1 cellular context compared by ENCODE assay signal in the genomic region with DNA sequence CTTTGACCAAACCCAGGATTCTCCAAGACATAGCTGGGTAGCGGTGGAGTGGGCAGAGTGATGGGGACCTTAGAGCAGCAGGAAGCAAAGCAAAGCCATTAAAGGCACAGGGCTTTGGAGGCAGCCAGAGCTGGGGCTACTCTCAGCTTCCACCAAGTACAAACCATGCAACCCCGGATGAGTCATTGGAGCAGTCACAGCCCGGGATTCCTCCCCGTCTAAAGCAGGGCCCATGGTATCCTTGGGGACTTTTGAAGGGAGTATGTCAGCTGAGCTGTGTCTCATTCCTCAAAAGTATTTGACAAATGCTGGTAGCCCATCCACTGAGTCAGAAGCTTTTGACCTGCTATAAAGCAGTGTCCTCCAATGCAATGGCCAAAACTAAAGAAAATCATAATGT.
TF ChIP-seq lines count a peak whose summit lies in the region.

No MANE protein-coding gene starts in this region.

TF ChIP-seq in SK-N-SH treated with all-trans-retinoic acid at 6 μM for 48 hours, 23 proteins besides CTCF, POLR2A, EP300 and RAD21 (continued from another document):
- no peak for TF ChIP-seq PPARA (CRISPR knock-in tag; IDR thresholded peaks at IDR 0.05; ENCODE audit: borderline replicate concordance)
- TF ChIP-seq ZFP3 (CRISPR knock-in tag; IDR thresholded peaks at IDR 0.05): no peak
- no peak for TF ChIP-seq ESRRG (CRISPR knock-in tag; IDR thresholded peaks at IDR 0.05)
- TF ChIP-seq GLIS3 (CRISPR knock-in tag; IDR thresholded peaks at IDR 0.05): no peak
- TF ChIP-seq ZNF70 (CRISPR knock-in tag; IDR thresholded peaks at IDR 0.05): no peak
- TF ChIP-seq, protein P1, sequence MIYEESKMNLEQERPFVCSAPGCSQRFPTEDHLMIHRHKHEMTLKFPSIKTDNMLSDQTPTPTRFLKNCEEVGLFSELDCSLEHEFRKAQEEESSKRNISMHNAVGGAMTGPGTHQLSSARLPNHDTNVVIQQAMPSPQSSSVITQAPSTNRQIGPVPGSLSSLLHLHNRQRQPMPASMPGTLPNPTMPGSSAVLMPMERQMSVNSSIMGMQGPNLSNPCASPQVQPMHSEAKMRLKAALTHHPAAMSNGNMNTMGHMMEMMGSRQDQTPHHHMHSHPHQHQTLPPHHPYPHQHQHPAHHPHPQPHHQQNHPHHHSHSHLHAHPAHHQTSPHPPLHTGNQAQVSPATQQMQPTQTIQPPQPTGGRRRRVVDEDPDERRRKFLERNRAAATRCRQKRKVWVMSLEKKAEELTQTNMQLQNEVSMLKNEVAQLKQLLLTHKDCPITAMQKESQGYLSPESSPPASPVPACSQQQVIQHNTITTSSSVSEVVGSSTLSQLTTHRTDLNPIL (CRISPR knock-in tag; IDR thresholded peaks at IDR 0.05; ENCODE audit: low read depth): no peak
